8 cellular contexts compared by ENCODE assay signal in genomic region chr11:117426297-117426685, GRCh38.
DNase-seq lines count a peak whose midpoint lies in the region; ATAC-seq and TF ChIP-seq lines count a peak whose summit lies in the region.

No MANE protein-coding gene starts in this region.

- intact Hi-C loops in Right ventricle myocardium inferior (cut with DNase I), result loop anchor here (1.0 to 10.0 kb wide), 3 partner anchors 391 to 629 kb away; no protein-coding TSS in a partner anchor
- intact Hi-C loops in cardiac septum (cut with DNase I), result loop anchor here (5.0 to 10.0 kb wide), 2 partner anchors 381 to 519 kb away; no protein-coding TSS in a partner anchor
- intact Hi-C loops in dorsolateral prefrontal cortex (cut with DNase I), result loop anchor here (2.0 to 10.0 kb wide), 5 partner anchors 383 to 629 kb away; no protein-coding TSS in a partner anchor
- intact Hi-C loops in lower lobe of right lung (cut with DNase I), result no loop called here

- no peaks in the 10 kb centered on the region for H3K4me1 ChIP-seq in lower lobe of right lung

- DNase-seq in Right ventricle myocardium inferior (ENCODE audit: missing footprints), result peak; percentile 83
- DNase-seq in cardiac septum (ENCODE audit: low spot score), result no peak
- peak; percentile 68 for DNase-seq in NCI-H345 (lab: John Stamatoyannopoulos, UW)
- peak; percentile 81 to 84 for DNase-seq in activated CD4-positive, alpha-beta T cell treated with anti-CD3 and anti-CD28 coated beads, Interleukin-2, amount 50 U/mL, for 48 hours
- peak; percentile 72 to 87 (median 79) for DNase-seq in dorsolateral prefrontal cortex
- DNase-seq in lower lobe of right lung, result peak; percentile 73
- DNase-seq in stimulated activated CD8-positive, alpha-beta memory T cell treated with anti-CD3 and anti-CD28 coated beads, Interleukin-12 subunit alpha, Interleukin-12 subunit beta, amount 100 ng/mL, for 1 hour (ENCODE audit: low read depth), result peak; percentile 32

- peak overlapping the region in 38 of 59 donors; percentile 2 to 86 (median 53) for H3K27ac ChIP-seq in dorsolateral prefrontal cortex
- no peak overlapping the region for H3K27ac ChIP-seq in lower lobe of right lung

- TF ChIP-seq CTCF in dorsolateral prefrontal cortex (IDR thresholded peaks at IDR 0.05 in 54 of 56, conservative IDR thresholded peaks at IDR 0.05 in 2 of 56; ENCODE audit: low read depth in 1 of 56, partially characterized antibody in 56 of 56) (peak; percentile 80 to 99 (median 96)), lower lobe of right lung (IDR thresholded peaks at IDR 0.05) (peak; percentile 93)

- ATAC-seq in Right ventricle myocardium inferior, result peak; percentile 45
- ATAC-seq in lower lobe of right lung, result peak; percentile 74 to 75
- no peak for ATAC-seq in HG02840 (IDR thresholded peaks at IDR 0.05; ENCODE audit: low FRiP score, unreplicated experiment)

- H3K9me3 ChIP-seq in lower lobe of right lung, result no peaks in the 10 kb centered on the region

- H3K36me3 ChIP-seq in lower lobe of right lung, result no peaks in the 10 kb centered on the region

- H3K27me3 ChIP-seq in dorsolateral prefrontal cortex (no peaks in the 10 kb centered on the region), lower lobe of right lung (ENCODE audit: low read depth) (peaks cover 2% of the 10 kb centered on the region)

- peak overlapping the region in 29 of 59 donors; percentile 3 to 52 (median 25) for H3K4me3 ChIP-seq in dorsolateral prefrontal cortex
- no peak overlapping the region for H3K4me3 ChIP-seq in lower lobe of right lung
